Comparison of ENCODE assay signal across 10 cellular contexts in the genomic region with DNA sequence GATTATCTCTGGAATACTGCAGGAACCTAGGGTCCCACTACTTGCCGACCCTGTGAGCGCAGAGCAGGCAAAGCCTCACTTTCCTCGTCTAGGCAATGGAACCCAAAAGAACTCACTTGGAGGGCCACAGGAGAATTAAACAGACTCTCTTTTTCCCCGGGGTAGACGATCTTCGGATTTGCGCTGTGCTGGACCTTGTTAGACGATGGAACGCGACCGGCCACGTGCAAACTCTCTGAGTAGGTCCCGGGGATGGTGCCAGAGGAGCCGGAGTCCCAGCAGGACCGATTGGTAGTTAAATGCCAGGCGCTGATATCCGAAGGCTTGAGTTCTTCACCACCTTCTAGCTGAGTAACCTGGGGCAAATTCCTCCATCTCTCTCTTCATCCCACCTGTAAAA. TPM values are rescaled to one million over a fixed set of nuclear protein-coding genes. Genes with fewer than 3 reads are reported as not detected.
DNase-seq lines count a peak whose midpoint lies in the region; ATAC-seq lines count a peak whose summit lies in the region.
"Had no signal": no experiment of that assay in that cellular context is flagged by ENCODE, and none has a peak within 500 bp of the region (broad histone marks: within the 10 kb centered on the region; RNA-seq: fewer than 3 reads in every experiment).

No MANE protein-coding gene starts in this region.

- peaks cover 5% of the 10 kb centered on the region for H3K36me3 Mint-ChIP-seq in effector memory CD8-positive, alpha-beta T cell (ENCODE audit: insufficient read depth)

- 6% methylated on average over 17 of the region's 17 CpGs for WGBS in HUES64

- H3K9me3 Mint-ChIP-seq in effector memory CD8-positive, alpha-beta T cell, result no peaks in the 10 kb centered on the region

- H3K9me3 ChIP-seq in BLaER1 (peaks cover 7% of the 10 kb centered on the region; the same call in 1 of the 2 replicates), HUES64 (ENCODE audit: insufficient read depth, low read depth, low read length) (no peaks in the 10 kb centered on the region), neuron (ENCODE audit: low read length) (no peaks in the 10 kb centered on the region)
- H3K9me3 ChIP-seq: pancreas had no signal

- peaks cover 29% of the 10 kb centered on the region for H4K20me1 ChIP-seq in BLaER1

- H3K4me1 Mint-ChIP-seq in effector memory CD8-positive, alpha-beta T cell (ENCODE audit: low read depth in 2 of 2), result peaks cover 3 to 9% of the 10 kb centered on the region in 2 donors

- H3K4me3 ChIP-seq in BLaER1 (peak overlapping the region; percentile 61), HUES64 (ENCODE audit: low read length) (peak overlapping the region; percentile 72), neuron (ENCODE audit: low read length) (peak overlapping the region; percentile 57)

- peak overlapping the region; percentile 86 for H3K4me2 ChIP-seq in BLaER1

- H3K9ac ChIP-seq in BLaER1, result no peak overlapping the region
- H3K9ac ChIP-seq in HUES64 (ENCODE audit: low read depth, low read length), result peak overlapping the region; percentile 46; the same call in 1 of the 2 replicates

- DNase-seq in effector memory CD8-positive, alpha-beta T cell, result no peak
- DNase-seq in COR-L47 (lab: John Stamatoyannopoulos, UW) (no peak), dermis blood vessel endothelial cell (no peak)
- DNase-seq in activated effector memory CD4-positive, alpha-beta T cell treated with anti-CD3 and anti-CD28 coated beads, Interleukin-2, amount 50 U/mL, for 16 hours, result no peak
- no peak for DNase-seq in stimulated activated CD4-positive, alpha-beta T cell treated with anti-CD3 and anti-CD28 coated beads, Interleukin-2, amount 100 ng/mL, for 48 hours
- DNase-seq: NCI-H1417 treated with DMSO at 0.1 percent for 48 hours had no signal

- peak overlapping the region; percentile 40 to 68 for H3K4me3 Mint-ChIP-seq in effector memory CD8-positive, alpha-beta T cell

- H3K36me3 ChIP-seq in BLaER1, result no peaks in the 10 kb centered on the region
- H3K36me3 ChIP-seq in HUES64 (ENCODE audit: insufficient read depth, low read length), result no peaks in the 10 kb centered on the region
- H3K36me3 ChIP-seq in neuron (ENCODE audit: insufficient read depth, low read length), result no peaks in the 10 kb centered on the region
- H3K36me3 ChIP-seq: pancreas had no signal

- no peak for ATAC-seq in effector memory CD8-positive, alpha-beta T cell (replicated peaks)

- H3K27ac Mint-ChIP-seq in effector memory CD8-positive, alpha-beta T cell, result no peak overlapping the region

- H3K27me3 ChIP-seq in BLaER1, result peaks cover 80% of the 10 kb centered on the region
- H3K27me3 ChIP-seq in HUES64 (ENCODE audit: insufficient read depth, low read length), result peaks cover 84% of the 10 kb centered on the region
- peaks cover 66% of the 10 kb centered on the region for H3K27me3 ChIP-seq in neuron (ENCODE audit: insufficient read depth, low read length)

- peaks cover 19% of the 10 kb centered on the region for H3K4me1 ChIP-seq in BLaER1
- H3K4me1 ChIP-seq in HUES64 (ENCODE audit: insufficient read depth, low read length), result peaks cover 5% of the 10 kb centered on the region
- peaks cover 24% of the 10 kb centered on the region for H3K4me1 ChIP-seq in neuron (ENCODE audit: insufficient read depth, low read length)

- peak overlapping the region; percentile 97 for H2AFZ ChIP-seq in neuron (ENCODE audit: low read depth, low read length)

- H3K27ac ChIP-seq in BLaER1 (no peak overlapping the region), HUES64 (ENCODE audit: low read depth, low read length) (no peak overlapping the region)
- H3K27ac ChIP-seq: pancreas had no signal

- peaks cover 87 to 95% of the 10 kb centered on the region in 2 donors for H3K27me3 Mint-ChIP-seq in effector memory CD8-positive, alpha-beta T cell

RNA-seq across cellular contexts. Expression of a gene that starts 1.0 kb away (rescaled TPM):
- polyA plus RNA-seq in HUES64 (2013, experiment 1 of 2), result 0.95 TPM
- 1.6 TPM for polyA plus RNA-seq in HUES64 (2013, experiment 2 of 2)
- total RNA-seq in dermis blood vessel endothelial cell, result not detected in 2 replicates
